8 cellular contexts compared by ENCODE assay signal in genomic region chr19:16540948-16541347, GRCh38. TPM values are rescaled to one million over a fixed set of nuclear protein-coding genes. Genes with fewer than 3 reads are reported as not detected.
DNase-seq lines count a peak whose midpoint lies in the region; ATAC-seq, FAIRE-seq and TF ChIP-seq lines count a peak whose summit lies in the region.

No MANE protein-coding gene starts in this region.

- H3K36me3 ChIP-seq in HUES48 (ENCODE audit: control insufficient read depth, insufficient read depth, low read length) (peaks cover 27% of the 10 kb centered on the region), bronchial epithelial cell (ENCODE audit: control insufficient read depth, insufficient read depth, low read length) (peaks cover 11% of the 10 kb centered on the region), mucosa of stomach (ENCODE audit: control insufficient read depth, insufficient read depth, low read length) (no peaks in the 10 kb centered on the region)

- FAIRE-seq in bronchial epithelial cell (lab: Jason Lieb, UNC), result no peak

- no peaks in the 10 kb centered on the region for H3K27me3 ChIP-seq in HUES48 (ENCODE audit: control insufficient read depth, insufficient read depth, low read length)
- H3K27me3 ChIP-seq in bronchial epithelial cell (ENCODE audit: control insufficient read depth, insufficient read depth, low read length), result no peaks in the 10 kb centered on the region
- no peaks in the 10 kb centered on the region for H3K27me3 ChIP-seq in mucosa of stomach (ENCODE audit: control insufficient read depth, insufficient read depth, low read length)

- peak overlapping the region; percentile 80; the same call in 1 of the 2 replicates for H3K9ac ChIP-seq in HUES48 (ENCODE audit: low read depth, low read length)
- peak overlapping the region; percentile 97 for H3K9ac ChIP-seq in mucosa of stomach (ENCODE audit: low read length)

- TF ChIP-seq CTCF in 22Rv1 (IDR thresholded peaks at IDR 0.05), result no peak
- TF ChIP-seq CTCF in bronchial epithelial cell (IDR thresholded peaks at IDR 0.05; ENCODE audit: insufficient read depth, low read length, severe bottlenecking), result no peak

- H3K4me3 ChIP-seq in HUES48 (ENCODE audit: low read depth, low read length), result peak overlapping the region; percentile 100
- peak overlapping the region; percentile 81 for H3K4me3 ChIP-seq in bronchial epithelial cell (ENCODE audit: low read depth, low read length)
- peak overlapping the region; percentile 74 for H3K4me3 ChIP-seq in mucosa of stomach (ENCODE audit: low read length)

- H3K27ac ChIP-seq in 22Rv1 (peak overlapping the region; percentile 70; the same call in 1 of the 2 replicates), HUES48 (ENCODE audit: low read depth, low read length) (no peak overlapping the region)

- H3K4me1 ChIP-seq in HUES48 (ENCODE audit: control insufficient read depth, insufficient read depth, low read length), result no peaks in the 10 kb centered on the region
- H3K4me1 ChIP-seq in mucosa of stomach (ENCODE audit: control insufficient read depth, insufficient read depth, low read length), result peaks cover 17% of the 10 kb centered on the region

- DNase-seq in bronchial epithelial cell (ENCODE audit: low read depth), result no peak
- DNase-seq in COR-L47 (lab: John Stamatoyannopoulos, UW), result no peak
- DNase-seq in NCI-H1694 (lab: John Stamatoyannopoulos, UW), result no peak
- DNase-seq in mucosa of gallbladder (ENCODE audit: low spot score), result no peak

- no peaks in the 10 kb centered on the region for H3K9me3 ChIP-seq in HUES48 (ENCODE audit: control insufficient read depth, insufficient read depth, low read length)
- H3K9me3 ChIP-seq in mucosa of stomach (ENCODE audit: control insufficient read depth, low read length), result no peaks in the 10 kb centered on the region

- ATAC-seq in HG03108 (IDR thresholded peaks at IDR 0.05; ENCODE audit: unreplicated experiment), result no peak

RNA-seq across cellular contexts. Expression of gene CHERP, which starts 1.3 kb away (rescaled TPM):
- total RNA-seq in bronchial epithelial cell, result 2.4 and 5.8 TPM in 2 replicates
- total RNA-seq in mucosa of gallbladder, result 47.3 TPM

RNA-seq across cellular contexts. Expression of gene SLC35E1, which starts 31.3 kb away (rescaled TPM):
- total RNA-seq in bronchial epithelial cell, result 24.7 and 26.1 TPM in 2 replicates
- total RNA-seq in mucosa of gallbladder, result 43.0 TPM

RNA-seq across cellular contexts. Expression of gene C19orf44, which starts 44.8 kb away (rescaled TPM):
- total RNA-seq in bronchial epithelial cell (0.77 and 1.1 TPM in 2 replicates), mucosa of gallbladder (11.2 TPM)

RNA-seq across cellular contexts. Expression of gene CALR3, which starts 45.0 kb away (rescaled TPM):
- 0.26 and 0.51 TPM in 2 replicates for total RNA-seq in bronchial epithelial cell
- not detected for total RNA-seq in mucosa of gallbladder
